ENCODE assay signal across 21 cellular contexts in the genomic region with DNA sequence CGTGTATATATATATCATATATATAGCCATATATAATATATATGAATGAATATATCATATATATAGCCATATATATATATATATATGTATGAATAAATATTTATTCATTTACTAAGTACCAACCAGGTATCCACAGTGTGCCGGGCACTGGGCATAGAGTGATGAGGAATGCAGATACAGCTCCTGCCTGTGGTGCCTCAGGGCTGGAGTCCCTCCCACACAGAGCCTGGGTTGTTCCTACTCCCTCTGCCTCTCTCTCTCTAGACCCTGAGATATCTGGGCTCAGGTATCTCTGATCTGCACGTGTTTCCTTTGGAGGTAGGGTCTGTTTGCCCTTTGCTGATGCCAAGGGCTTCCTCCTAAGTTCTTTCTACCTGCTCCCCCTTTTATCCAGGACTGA. TPM values are rescaled to one million over a fixed set of nuclear protein-coding genes. Genes with fewer than 3 reads are reported as not detected.
"Had no signal": no experiment of that assay in that cellular context is flagged by ENCODE, and none has a peak within 500 bp of the region (broad histone marks: within the 10 kb centered on the region; RNA-seq: fewer than 3 reads in every experiment).

No MANE protein-coding gene starts in this region.

- H3K4me3 Mint-ChIP-seq: activated T-helper 17 cell treated with anti-CD3 and anti-CD28 coated beads, Interleukin-2, amount 50 U/mL, for 72 hours; dendritic cell treated with granulocyte-macrophage colony-stimulating factor and Interleukin-4, amounts not matched to agents 40 ng/mL and 50 ng/mL, for 4 days; naive B cell; stimulated activated naive CD8-positive, alpha-beta T cell treated with anti-CD3 and anti-CD28 coated beads, Interleukin-15, Interleukin-2, amounts not matched to agents 100 ng/mL and 50 ng/mL, for 24 hours had no signal

- H3K9me3 Mint-ChIP-seq: activated T-helper 17 cell treated with anti-CD3 and anti-CD28 coated beads, Interleukin-2, amount 50 U/mL, for 72 hours; dendritic cell treated with granulocyte-macrophage colony-stimulating factor and Interleukin-4, amounts not matched to agents 40 ng/mL and 50 ng/mL, for 4 days; stimulated activated naive CD8-positive, alpha-beta T cell treated with anti-CD3 and anti-CD28 coated beads, Interleukin-15, Interleukin-2, amounts not matched to agents 100 ng/mL and 50 ng/mL, for 24 hours had no signal

- H3K27ac ChIP-seq: breast epithelium, epithelial cell of prostate, gastrocnemius medialis, heart right ventricle, upper lobe of left lung had no signal

- H3K9me3 ChIP-seq: breast epithelium, gastrocnemius medialis, heart right ventricle, upper lobe of left lung had no signal

- H3K27ac Mint-ChIP-seq: activated T-helper 17 cell treated with anti-CD3 and anti-CD28 coated beads, Interleukin-2, amount 50 U/mL, for 72 hours; dendritic cell treated with granulocyte-macrophage colony-stimulating factor and Interleukin-4, amounts not matched to agents 40 ng/mL and 50 ng/mL, for 4 days; naive B cell; progenitor cell of endocrine pancreas; stimulated activated naive CD8-positive, alpha-beta T cell treated with anti-CD3 and anti-CD28 coated beads, Interleukin-15, Interleukin-2, amounts not matched to agents 100 ng/mL and 50 ng/mL, for 24 hours had no signal

- H3K4me1 Mint-ChIP-seq: activated T-helper 17 cell treated with anti-CD3 and anti-CD28 coated beads, Interleukin-2, amount 50 U/mL, for 72 hours had no signal

- H3K4me1 ChIP-seq: gastrocnemius medialis had no signal

- FAIRE-seq: islet of Langerhans, small intestine had no signal

- H3K36me3 ChIP-seq: breast epithelium, gastrocnemius medialis, heart right ventricle, upper lobe of left lung had no signal

- DNase-seq: activated CD4-positive, alpha-beta T cell treated with anti-CD3 and anti-CD28 coated beads, Interleukin-2, amount 50 U/mL, for 4 hours; activated naive CD4-positive, alpha-beta T cell treated with Interleukin-2 at 50 U/mL for 16 hours; effector memory CD4-positive, alpha-beta T cell; gastrocnemius medialis; heart right ventricle; left colon; mammary epithelial cell; naive B cell; occipital lobe; right cardiac atrium; small intestine; T-helper 2 cell had no signal

RNA-seq across cellular contexts. Expression of a gene that starts 1.4 kb away (rescaled TPM):
- total RNA-seq: activated T-helper 17 cell treated with anti-CD3 and anti-CD28 coated beads, Interleukin-2, amount 50 U/mL, for 72 hours; breast epithelium; gastrocnemius medialis; heart right ventricle; mononuclear cell; progenitor cell of endocrine pancreas; right cardiac atrium had no signal
- polyA plus RNA-seq: heart right ventricle had no signal
